Comparison of ENCODE assay signal across 22 cellular contexts in the genomic region with DNA sequence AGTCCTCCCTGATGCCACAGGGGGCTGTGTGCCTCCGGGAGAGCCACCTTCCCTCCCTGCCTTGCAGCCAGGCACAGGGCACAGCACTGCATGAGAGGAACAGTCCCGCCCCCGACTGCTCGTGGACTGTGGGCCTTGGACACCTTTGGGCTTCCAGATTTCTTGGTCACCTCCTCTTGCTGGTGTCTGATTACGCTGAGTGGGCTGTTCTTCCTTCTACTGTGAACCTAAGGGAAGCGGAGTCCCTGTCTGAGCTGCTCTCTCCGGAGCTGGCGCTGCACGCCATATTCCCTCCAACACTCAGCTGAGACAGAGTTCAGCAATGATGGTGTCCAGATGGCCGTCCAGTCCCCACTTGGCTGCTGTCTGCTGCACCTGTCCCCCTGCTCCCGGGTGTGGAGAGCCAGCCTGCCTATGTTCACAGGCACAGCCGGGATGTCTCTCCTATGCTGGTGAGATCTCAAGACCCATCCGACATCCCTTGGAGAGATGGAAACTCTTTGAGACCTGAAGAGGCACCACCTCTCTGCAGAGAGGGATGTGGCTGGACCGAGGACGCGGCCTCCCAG.
"Had no signal": no experiment of that assay in that cellular context is flagged by ENCODE, and none has a peak within 500 bp of the region (broad histone marks: within the 10 kb centered on the region; RNA-seq: fewer than 3 reads in every experiment).

No MANE protein-coding gene starts in this region.

- H3K4me1 ChIP-seq: foreskin keratinocyte, left ventricle myocardium inferior, neural progenitor cell, prostate gland, spleen, thyroid gland, upper lobe of right lung had no signal

- H3K9ac ChIP-seq: neural progenitor cell had no signal

- H2AFZ ChIP-seq: hepatocyte, neural progenitor cell had no signal

- H3K27ac ChIP-seq: cardiac muscle cell, foreskin keratinocyte, hepatocyte, left ventricle myocardium inferior, neural progenitor cell, prostate gland, spleen, thyroid gland, upper lobe of right lung had no signal

- DNase-seq: activated B cell treated with CpG ODN at 0.5 μM for 24 hours; activated CD4-positive, alpha-beta memory T cell treated with anti-CD3 and anti-CD28 coated beads for 36 hours; activated CD4-positive, alpha-beta T cell treated with anti-CD3 and anti-CD28 coated beads for 36 hours; activated naive CD4-positive, alpha-beta T cell treated with anti-CD3 and anti-CD28 coated beads, Interleukin-2, amount 10 ng/mL, durations not matched to agents 7 days and 5 days; activated T-cell treated with anti-CD3 and anti-CD28 coated beads, Interleukin-2, amount 50 U/mL, for 48 hours; amygdala; effector memory CD4-positive, alpha-beta T cell; foreskin keratinocyte; kidney glomerular epithelial cell; left ventricle myocardium inferior; mammary epithelial cell; naive thymus-derived CD8-positive, alpha-beta T cell; spleen; stimulated activated CD4-positive, alpha-beta T cell treated with anti-CD3 and anti-CD28 coated beads, Interleukin-4, amount 100 ng/mL, for 4 hours; stimulated activated naive CD8-positive, alpha-beta T cell treated with anti-CD3 and anti-CD28 coated beads, Interleukin-15, Interleukin-2, amounts not matched to agents 100 U/mL and 50 U/mL, for 24 hours; T1000; thyroid gland; upper lobe of right lung had no signal

- ATAC-seq: activated CD4-positive, alpha-beta T cell treated with anti-CD3 and anti-CD28 coated beads for 36 hours; foreskin keratinocyte; naive thymus-derived CD8-positive, alpha-beta T cell; stimulated activated naive CD8-positive, alpha-beta T cell treated with anti-CD3 and anti-CD28 coated beads, Interleukin-15, Interleukin-2, amounts not matched to agents 100 U/mL and 50 U/mL, for 24 hours; upper lobe of right lung had no signal

- H3K79me2 ChIP-seq: hepatocyte had no signal

- H3K4me2 ChIP-seq: hepatocyte, neural progenitor cell had no signal

- H3K4me3 ChIP-seq: cardiac muscle cell, hepatocyte, left ventricle myocardium inferior, neural progenitor cell, prostate gland, spleen, thyroid gland, upper lobe of right lung had no signal

- H3K9me3 ChIP-seq: prostate gland, spleen, thyroid gland, upper lobe of right lung had no signal

- H3K27me3 ChIP-seq: neural progenitor cell, thyroid gland, upper lobe of right lung had no signal

- H3K36me3 ChIP-seq: cardiac muscle cell, left ventricle myocardium inferior, neural progenitor cell, prostate gland, spleen, thyroid gland, upper lobe of right lung had no signal
